18 cellular contexts compared by ENCODE assay signal in the genomic region with DNA sequence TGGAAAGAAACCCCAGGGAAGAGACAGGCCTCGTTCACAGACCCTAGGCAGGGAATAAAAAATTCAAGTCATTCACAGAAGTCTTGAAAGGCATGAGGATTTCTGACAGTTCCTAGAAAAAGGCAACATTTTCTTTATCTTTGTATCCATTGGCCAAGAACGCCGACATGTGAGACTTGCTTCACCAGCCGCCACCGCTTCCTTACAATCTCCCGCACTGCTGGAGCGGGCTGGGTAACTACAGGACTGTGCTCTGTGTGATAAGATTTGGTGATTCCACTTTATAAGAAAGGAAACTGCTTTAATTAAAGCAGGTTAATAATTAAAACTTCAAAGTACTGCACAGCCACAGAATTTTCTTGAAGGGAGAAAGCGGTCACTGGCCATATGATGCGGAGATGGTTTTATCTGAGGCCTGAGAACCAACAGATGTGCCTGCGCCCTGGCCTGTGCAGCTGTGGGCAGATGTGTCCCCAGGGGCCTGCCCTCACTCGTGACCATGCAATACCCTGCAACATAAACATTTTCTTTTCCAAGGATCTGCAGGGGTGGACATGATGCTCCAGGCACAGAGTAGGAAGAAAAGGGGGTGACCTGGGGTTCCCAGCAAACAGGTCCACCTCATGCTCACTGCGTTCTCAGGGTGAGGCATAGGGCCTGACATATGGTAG. TPM values are rescaled to one million over a fixed set of nuclear protein-coding genes. Genes with fewer than 3 reads are reported as not detected.
A peak's percentile ranks its signal among the peaks of the same experiment; 100 is the strongest.
DNase-seq lines count a peak whose midpoint lies in the region; ATAC-seq, FAIRE-seq and TF ChIP-seq lines count a peak whose summit lies in the region.
"Had no signal": no experiment of that assay in that cellular context is flagged by ENCODE, and none has a peak within 500 bp of the region (broad histone marks: within the 10 kb centered on the region; RNA-seq: fewer than 3 reads in every experiment).

No MANE protein-coding gene starts in this region.

- peaks cover 0 to 22% (median 2%) of the 10 kb centered on the region in 4 donors for H3K36me3 ChIP-seq in right lobe of liver
- H3K36me3 ChIP-seq in HepG2 (replicated peaks in 1 of 2; ENCODE audit: control insufficient read depth in 1 of 2, insufficient read depth in 2 of 2, low read length in 2 of 2), result peaks cover 26 to 44% of the 10 kb centered on the region in 2 experiments
- H3K36me3 ChIP-seq in mucosa of rectum (ENCODE audit: control insufficient read depth in 2 of 2, insufficient read depth in 2 of 2, low read length in 2 of 2), result peaks cover 61 to 67% of the 10 kb centered on the region in 2 donors

- DNase-seq in right lobe of liver (peak; percentile 13 to 31 (median 18)), HepG2 (ENCODE audit: low spot score) (no peak), type B pancreatic cell (ENCODE audit: extremely low spot score, unreplicated experiment) (no peak), cortex of kidney (lab: John Stamatoyannopoulos, UW) (no peak), NCI-H524 (lab: John Stamatoyannopoulos, UW) (no peak)
- DNase-seq: foreskin keratinocyte, GDM1 had no signal

- H3K4me1 ChIP-seq in right lobe of liver (no peaks in the 10 kb centered on the region), HepG2 (ENCODE audit: insufficient read depth, low read length) (no peaks in the 10 kb centered on the region), mucosa of rectum (ENCODE audit: control insufficient read depth in 2 of 2, insufficient read depth in 2 of 2, low read length in 2 of 2) (peaks cover 35 to 48% of the 10 kb centered on the region in 2 donors)

- H3K9ac ChIP-seq in HepG2 (ENCODE audit: insufficient read depth, low read depth, low read length), result no peak overlapping the region
- peak overlapping the region; percentile 42 to 52 for H3K9ac ChIP-seq in mucosa of rectum (ENCODE audit: low read depth in 1 of 2, low read length in 2 of 2)

- no peak for TF ChIP-seq RAD21 in HepG2 (CRISPR knock-in tag; IDR thresholded peaks at IDR 0.05)

- FAIRE-seq in HepG2 (lab: Jason Lieb, UNC), result no peak
- FAIRE-seq: bronchial epithelial cell, RCC 7860 had no signal

- POLR2A ChIA-PET in HepG2 (lab: Yijun Ruan, JAX), result no interaction called here

- H3K27me3 ChIP-seq in right lobe of liver (no peaks in the 10 kb centered on the region), HepG2 (ENCODE audit: control insufficient read depth in 1 of 2, insufficient read depth in 2 of 2, low read length in 2 of 2) (no peaks in the 10 kb centered on the region), mucosa of rectum (ENCODE audit: control insufficient read depth in 2 of 2, insufficient read depth in 2 of 2, low read length in 2 of 2) (no peaks in the 10 kb centered on the region)
- H3K27me3 ChIP-seq: foreskin keratinocyte, tibial artery had no signal

- no peak for TF ChIP-seq EP300 in HepG2 (IDR thresholded peaks at IDR 0.05; ENCODE audit: low read depth in 2 of 2, low read length in 2 of 2)
- TF ChIP-seq EP300 in HepG2 (CRISPR knock-in tag; IDR thresholded peaks at IDR 0.05; ENCODE audit: borderline replicate concordance), result no peak

- intact Hi-C loops in right lobe of liver (cut with DNase I) (no loop called here), HepG2 (cut with micrococcal nuclease; ENCODE audit: unreplicated experiment) (loop anchor here (2.0 kb wide), 1 partner anchor 52 kb away; no protein-coding TSS in a partner anchor)

- H3K27ac ChIP-seq in right lobe of liver, result no peak overlapping the region
- no peak overlapping the region for H3K27ac ChIP-seq in HepG2 (ENCODE audit: extremely low read length, insufficient read depth, low read length)
- no peak overlapping the region for H3K27ac ChIP-seq in mucosa of rectum (ENCODE audit: low read depth in 2 of 2, low read length in 2 of 2)
- H3K27ac ChIP-seq: foreskin keratinocyte, SK-N-MC, tibial artery had no signal

- CTCF ChIA-PET in HepG2 (lab: Yijun Ruan, JAX; ENCODE audit: low intra/inter-chr PET ratio, low total read pairs), result interaction anchor here (0.5 to 1.8 kb wide), 4 partner anchors 13 to 401 kb away, joined by 3 to 9 read pairs (median 6); no protein-coding TSS in a partner anchor

- no peaks in the 10 kb centered on the region for H3K9me3 Mint-ChIP-seq in activated T-helper 17 cell treated with anti-CD3 and anti-CD28 coated beads, Interleukin-2, amount 50 U/mL, for 72 hours
- H3K9me3 Mint-ChIP-seq in type B pancreatic cell, result no peaks in the 10 kb centered on the region
- H3K9me3 Mint-ChIP-seq: CD4-positive, alpha-beta memory T cell; dendritic cell treated with granulocyte-macrophage colony-stimulating factor and Interleukin-4, amounts not matched to agents 40 ng/mL and 50 ng/mL, for 4 days had no signal

- TF ChIP-seq POLR2A in right lobe of liver (IDR thresholded peaks at IDR 0.05) (no peak), HepG2 (IDR thresholded peaks at IDR 0.05; ENCODE audit: insufficient read depth in 1 of 2, low read depth in 2 of 2, low read length in 2 of 2) (no peak)

- H3K27ac Mint-ChIP-seq in activated T-helper 17 cell treated with anti-CD3 and anti-CD28 coated beads, Interleukin-2, amount 50 U/mL, for 72 hours, result peak overlapping the region; percentile 38
- H3K27ac Mint-ChIP-seq in type B pancreatic cell, result peak overlapping the region; percentile 55
- H3K27ac Mint-ChIP-seq: activated CD8-positive, alpha-beta memory T cell treated with anti-CD3 and anti-CD28 coated beads, Interleukin-2, amount 10 ng/mL, durations not matched to agents 7 days and 5 days; dendritic cell treated with granulocyte-macrophage colony-stimulating factor and Interleukin-4, amounts not matched to agents 40 ng/mL and 50 ng/mL, for 4 days; naive B cell had no signal

- H3K27me3 Mint-ChIP-seq in activated T-helper 17 cell treated with anti-CD3 and anti-CD28 coated beads, Interleukin-2, amount 50 U/mL, for 72 hours, result no peaks in the 10 kb centered on the region
- no peaks in the 10 kb centered on the region for H3K27me3 Mint-ChIP-seq in type B pancreatic cell
- H3K27me3 Mint-ChIP-seq: activated CD8-positive, alpha-beta memory T cell treated with anti-CD3 and anti-CD28 coated beads, Interleukin-2, amount 10 ng/mL, durations not matched to agents 7 days and 5 days; CD4-positive, alpha-beta memory T cell; dendritic cell treated with granulocyte-macrophage colony-stimulating factor and Interleukin-4, amounts not matched to agents 40 ng/mL and 50 ng/mL, for 4 days; naive B cell had no signal

- H3K9me3 ChIP-seq in right lobe of liver (no peaks in the 10 kb centered on the region), HepG2 (ENCODE audit: low read length) (no peaks in the 10 kb centered on the region), mucosa of rectum (ENCODE audit: control insufficient read depth in 2 of 2, low read length in 2 of 2) (no peaks in the 10 kb centered on the region)
- H3K9me3 ChIP-seq: tibial artery had no signal

- BruUV-seq in HepG2 (replicated peaks; lab: Mats Ljungman, UMichigan), result no TSS peak

- H3K4me1 Mint-ChIP-seq in activated T-helper 17 cell treated with anti-CD3 and anti-CD28 coated beads, Interleukin-2, amount 50 U/mL, for 72 hours, result peaks cover 4% of the 10 kb centered on the region
- peaks cover 5% of the 10 kb centered on the region for H3K4me1 Mint-ChIP-seq in type B pancreatic cell (ENCODE audit: unreplicated experiment)
- H3K4me1 Mint-ChIP-seq: activated CD8-positive, alpha-beta memory T cell treated with anti-CD3 and anti-CD28 coated beads, Interleukin-2, amount 10 ng/mL, durations not matched to agents 7 days and 5 days had no signal

- ATAC-seq in right lobe of liver, result no peak
- no peak; the same call in 2 of the 3 replicates for ATAC-seq in HepG2
- ATAC-seq in activated T-helper 17 cell treated with anti-CD3 and anti-CD28 coated beads, Interleukin-2, amount 50 U/mL, for 72 hours (replicated peaks), result no peak
- no peak for ATAC-seq in GM19467 (IDR thresholded peaks at IDR 0.05; ENCODE audit: unreplicated experiment)

- no peak overlapping the region for H3K4me2 ChIP-seq in HepG2 (ENCODE audit: low read depth, low read length)

- WGBS in right lobe of liver (ENCODE audit: insufficient coverage, low coverage, low lambda C conversion rate, missing lambda C conversion rate), result 82% methylated on average over 10 of the region's 12 CpGs
- WGBS in HepG2 (ENCODE audit: low lambda C conversion rate), result 91% methylated on average over 12 of the region's 12 CpGs

- in situ Hi-C loops in HepG2 (cut with HindIII; ENCODE audit: extremely low pct_ligation_motif_present, low pct_unique_long_range_greater_than_20kb), result no loop called here

- peaks cover 84% of the 10 kb centered on the region for H3K36me3 Mint-ChIP-seq in activated T-helper 17 cell treated with anti-CD3 and anti-CD28 coated beads, Interleukin-2, amount 50 U/mL, for 72 hours (ENCODE audit: low read depth)
- H3K36me3 Mint-ChIP-seq in type B pancreatic cell, result peaks cover 21% of the 10 kb centered on the region

- TF ChIP-seq CTCF in right lobe of liver (IDR thresholded peaks at IDR 0.05) (no peak), HepG2 (CRISPR knock-in tag; IDR thresholded peaks at IDR 0.05) (no peak), type B pancreatic cell (conservative IDR thresholded peaks at IDR 0.05) (no peak)

- H3K4me3 Mint-ChIP-seq in activated T-helper 17 cell treated with anti-CD3 and anti-CD28 coated beads, Interleukin-2, amount 50 U/mL, for 72 hours, result no peak overlapping the region
- no peak overlapping the region for H3K4me3 Mint-ChIP-seq in type B pancreatic cell
- H3K4me3 Mint-ChIP-seq: activated CD8-positive, alpha-beta memory T cell treated with anti-CD3 and anti-CD28 coated beads, Interleukin-2, amount 10 ng/mL, durations not matched to agents 7 days and 5 days; CD4-positive, alpha-beta memory T cell; dendritic cell treated with granulocyte-macrophage colony-stimulating factor and Interleukin-4, amounts not matched to agents 40 ng/mL and 50 ng/mL, for 4 days; naive B cell had no signal

- H3K79me2 ChIP-seq in HepG2 (ENCODE audit: insufficient read depth, low read length), result peaks cover 2% of the 10 kb centered on the region

- no peaks in the 10 kb centered on the region; the same call in 1 of the 2 replicates for H4K20me1 ChIP-seq in HepG2 (ENCODE audit: insufficient read depth, low read length)

- H2AFZ ChIP-seq in HepG2 (ENCODE audit: low read length), result no peak overlapping the region

- H3K4me3 ChIP-seq in right lobe of liver, result no peak overlapping the region
- no peak overlapping the region for H3K4me3 ChIP-seq in HepG2 (replicated peaks in 1 of 3; ENCODE audit: insufficient read depth in 1 of 3, low read depth in 2 of 3, low read length in 3 of 3)
- no peak overlapping the region for H3K4me3 ChIP-seq in mucosa of rectum (ENCODE audit: low read length in 2 of 2)
- H3K4me3 ChIP-seq: SK-N-MC, tibial artery had no signal

RNA-seq across cellular contexts. Expression of a gene that starts 13.0 kb away (rescaled TPM):
- 100 to 1,000 TPM in 4 of 6 experiments, 10 to 100 TPM in 2; 82.8 to 257 (median 121) TPM for total RNA-seq in right lobe of liver
- total RNA-seq in HepG2 (2016; rRNA removed; fragmentation: Illumina TruSeq; extraction: Trizol), result 116 and 332 TPM in 2 replicates
- total RNA-seq in HepG2 (2016; cell fraction: cytosol; rRNA removed; fragmentation: Illumina TruSeq; extraction: Trizol; ENCODE audit: low read depth), result 62.3 and 63.4 TPM in 2 replicates
- 116 and 342 TPM in 2 replicates for total RNA-seq in HepG2 (2016; cell fraction: insoluble cytoplasmic fraction; rRNA removed; fragmentation: Illumina TruSeq; extraction: Trizol)
- total RNA-seq in HepG2 (2016; cell fraction: membrane; rRNA removed; fragmentation: Illumina TruSeq; extraction: Trizol), result 57.6 and 60.1 TPM in 2 replicates
- 311 and 384 TPM in 2 replicates for total RNA-seq in HepG2 (2016; cell fraction: nucleus; rRNA removed; fragmentation: Illumina TruSeq; extraction: Trizol)
- 137 and 185 TPM in 2 replicates for polyA plus RNA-seq in HepG2 (2011; rRNA removed)
- polyA plus RNA-seq in HepG2 (2011; cell fraction: cytosol; rRNA removed), result 89.4 and 111 TPM in 2 replicates
- polyA plus RNA-seq in HepG2 (2011; cell fraction: nucleus; rRNA removed), result 667 and 704 TPM in 2 replicates
- 341 and 458 TPM in 2 replicates for polyA plus RNA-seq in HepG2 (2012)
- 36.8 and 37.2 TPM in 2 replicates for polyA plus RNA-seq in HepG2 (2016; cell fraction: cytosol; fragmentation: Illumina TruSeq; extraction: Trizol; ENCODE audit: low read depth)
- 103 and 140 TPM in 2 replicates for polyA plus RNA-seq in HepG2 (2016; cell fraction: insoluble cytoplasmic fraction; fragmentation: Illumina TruSeq; extraction: Trizol; ENCODE audit: low read depth)
- 41.5 and 48.5 TPM in 2 replicates for polyA plus RNA-seq in HepG2 (2016; cell fraction: membrane; fragmentation: Illumina TruSeq; extraction: Trizol; ENCODE audit: low read depth)
- polyA plus RNA-seq in HepG2 (2016; cell fraction: nucleus; fragmentation: Illumina TruSeq; extraction: Trizol; ENCODE audit: insufficient read depth, low read depth), result 669 and 711 TPM in 2 replicates
- polyA minus RNA-seq in HepG2 (2011; rRNA and poly(A)+ RNA removed; ENCODE audit: low replicate concordance), result 165 and 565 TPM in 2 replicates
- polyA minus RNA-seq in HepG2 (2011; cell fraction: cytosol; rRNA and poly(A)+ RNA removed), result 316 and 377 TPM in 2 replicates
- polyA minus RNA-seq in HepG2 (2011; cell fraction: nucleus; rRNA and poly(A)+ RNA removed), result 112 and 148 TPM in 2 replicates
- 10 to 100 TPM; 44.8 to 48.2 TPM for total RNA-seq in activated T-helper 17 cell treated with anti-CD3 and anti-CD28 coated beads, Interleukin-2, amount 50 U/mL, for 72 hours
- total RNA-seq in type B pancreatic cell (ENCODE audit: low replicate concordance), result 154 and 202 TPM in 2 replicates

RNA-seq across cellular contexts. Expression of a gene that starts 16.9 kb away (rescaled TPM):
- total RNA-seq in right lobe of liver (10 to 100 TPM; 15.6 to 26.3 (median 18.7) TPM), HepG2 (2016; rRNA removed; fragmentation: Illumina TruSeq; extraction: Trizol) (24.9 and 34.1 TPM in 2 replicates), type B pancreatic cell (ENCODE audit: low replicate concordance) (75.1 and 105 TPM in 2 replicates)
- 4.7 and 7.2 TPM in 2 replicates for total RNA-seq in HepG2 (2016; cell fraction: cytosol; rRNA removed; fragmentation: Illumina TruSeq; extraction: Trizol; ENCODE audit: low read depth)
- total RNA-seq in HepG2 (2016; cell fraction: insoluble cytoplasmic fraction; rRNA removed; fragmentation: Illumina TruSeq; extraction: Trizol), result 22.7 and 35.6 TPM in 2 replicates
- total RNA-seq in HepG2 (2016; cell fraction: membrane; rRNA removed; fragmentation: Illumina TruSeq; extraction: Trizol), result 18.3 and 22.7 TPM in 2 replicates
- total RNA-seq in HepG2 (2016; cell fraction: nucleus; rRNA removed; fragmentation: Illumina TruSeq; extraction: Trizol), result 34.4 and 36.1 TPM in 2 replicates
- 42.1 and 42.6 TPM in 2 replicates for polyA plus RNA-seq in HepG2 (2011; rRNA removed)
- polyA plus RNA-seq in HepG2 (2011; cell fraction: cytosol; rRNA removed), result 32.0 and 42.2 TPM in 2 replicates
- polyA plus RNA-seq in HepG2 (2011; cell fraction: nucleus; rRNA removed), result 39.8 and 43.1 TPM in 2 replicates
- polyA plus RNA-seq in HepG2 (2012), result 25.0 and 32.7 TPM in 2 replicates
- 5.6 TPM in 2 replicates for polyA plus RNA-seq in HepG2 (2016; cell fraction: cytosol; fragmentation: Illumina TruSeq; extraction: Trizol; ENCODE audit: low read depth)
- 23.0 and 24.4 TPM in 2 replicates for polyA plus RNA-seq in HepG2 (2016; cell fraction: insoluble cytoplasmic fraction; fragmentation: Illumina TruSeq; extraction: Trizol; ENCODE audit: low read depth)
- 13.8 and 16.2 TPM in 2 replicates for polyA plus RNA-seq in HepG2 (2016; cell fraction: membrane; fragmentation: Illumina TruSeq; extraction: Trizol; ENCODE audit: low read depth)
- polyA plus RNA-seq in HepG2 (2016; cell fraction: nucleus; fragmentation: Illumina TruSeq; extraction: Trizol; ENCODE audit: insufficient read depth, low read depth), result 44.9 and 45.4 TPM in 2 replicates
- 46.8 and 73.3 TPM in 2 replicates for polyA minus RNA-seq in HepG2 (2011; rRNA and poly(A)+ RNA removed; ENCODE audit: low replicate concordance)
- 34.5 and 40.3 TPM in 2 replicates for polyA minus RNA-seq in HepG2 (2011; cell fraction: cytosol; rRNA and poly(A)+ RNA removed)
- 27.8 and 31.3 TPM in 2 replicates for polyA minus RNA-seq in HepG2 (2011; cell fraction: nucleus; rRNA and poly(A)+ RNA removed)
- 10 to 100 TPM; 67.8 to 73.8 TPM for total RNA-seq in activated T-helper 17 cell treated with anti-CD3 and anti-CD28 coated beads, Interleukin-2, amount 50 U/mL, for 72 hours

RNA-seq across cellular contexts. Expression of a gene that starts 31.3 kb away (rescaled TPM):
- total RNA-seq in right lobe of liver (10 to 100 TPM in 5 of 6 experiments, 1 to 10 TPM in 1; 9.8 to 40.2 (median 26.2) TPM), HepG2 (2016; rRNA removed; fragmentation: Illumina TruSeq; extraction: Trizol) (0.18 and 0.36 TPM in 2 replicates), type B pancreatic cell (ENCODE audit: low replicate concordance) (8.7 and 9.4 TPM in 2 replicates)
- 0.30 TPM in 1 of 2 replicates, not detected in the other for total RNA-seq in HepG2 (2016; cell fraction: cytosol; rRNA removed; fragmentation: Illumina TruSeq; extraction: Trizol; ENCODE audit: low read depth)
- total RNA-seq in HepG2 (2016; cell fraction: insoluble cytoplasmic fraction; rRNA removed; fragmentation: Illumina TruSeq; extraction: Trizol), result 0.10 and 0.58 TPM in 2 replicates
- total RNA-seq in HepG2 (2016; cell fraction: membrane; rRNA removed; fragmentation: Illumina TruSeq; extraction: Trizol), result 0.06 and 0.31 TPM in 2 replicates
- 0.56 and 0.90 TPM in 2 replicates for total RNA-seq in HepG2 (2016; cell fraction: nucleus; rRNA removed; fragmentation: Illumina TruSeq; extraction: Trizol)
- polyA plus RNA-seq in HepG2 (2011; rRNA removed), result 0.86 and 2.1 TPM in 2 replicates
- polyA plus RNA-seq in HepG2 (2011; cell fraction: cytosol; rRNA removed), result 0.94 and 1.2 TPM in 2 replicates
- polyA plus RNA-seq in HepG2 (2011; cell fraction: nucleus; rRNA removed), result 1.4 TPM in 2 replicates
- polyA plus RNA-seq in HepG2 (2012), result 1.0 and 1.5 TPM in 2 replicates
- polyA plus RNA-seq in HepG2 (2016; cell fraction: cytosol; fragmentation: Illumina TruSeq; extraction: Trizol; ENCODE audit: low read depth), result 0.08 TPM in 1 of 2 replicates, not detected in the other
- polyA plus RNA-seq in HepG2 (2016; cell fraction: insoluble cytoplasmic fraction; fragmentation: Illumina TruSeq; extraction: Trizol; ENCODE audit: low read depth), result 0.12 and 0.25 TPM in 2 replicates
- polyA plus RNA-seq in HepG2 (2016; cell fraction: membrane; fragmentation: Illumina TruSeq; extraction: Trizol; ENCODE audit: low read depth), result 0.09 and 0.17 TPM in 2 replicates
- polyA plus RNA-seq in HepG2 (2016; cell fraction: nucleus; fragmentation: Illumina TruSeq; extraction: Trizol; ENCODE audit: insufficient read depth, low read depth), result 0.45 and 0.55 TPM in 2 replicates
- polyA minus RNA-seq in HepG2 (2011; rRNA and poly(A)+ RNA removed; ENCODE audit: low replicate concordance), result 2.2 TPM in 1 of 2 replicates, not detected in the other
- 0.59 and 0.70 TPM in 2 replicates for polyA minus RNA-seq in HepG2 (2011; cell fraction: cytosol; rRNA and poly(A)+ RNA removed)
- 1.6 and 2.2 TPM in 2 replicates for polyA minus RNA-seq in HepG2 (2011; cell fraction: nucleus; rRNA and poly(A)+ RNA removed)
- not detected for total RNA-seq in activated T-helper 17 cell treated with anti-CD3 and anti-CD28 coated beads, Interleukin-2, amount 50 U/mL, for 72 hours
- total RNA-seq: activated CD8-positive, alpha-beta memory T cell treated with anti-CD3 and anti-CD28 coated beads, Interleukin-2, amount 10 ng/mL, durations not matched to agents 7 days and 5 days; CD4-positive, alpha-beta memory T cell had no signal
- polyA plus RNA-seq: CD4-positive, alpha-beta memory T cell had no signal

Comparison
In these comparisons a context has a peak if more than half of its experiments do, and no peak if none do; other contexts are left out.
1. DNase-seq: peak in right lobe of liver (3 of 3); none in HepG2 (single experiment), type B pancreatic cell (single experiment), cortex of kidney (single experiment) and NCI-H524 (0 of 2).